Comparison of ENCODE assay signal across 16 cellular contexts in genomic region chr12:69334138-69334537, GRCh38. TPM values are rescaled to one million over a fixed set of nuclear protein-coding genes. Genes with fewer than 3 reads are reported as not detected.
"Had no signal": no experiment of that assay in that cellular context is flagged by ENCODE, and none has a peak within 500 bp of the region (broad histone marks: within the 10 kb centered on the region; RNA-seq: fewer than 3 reads in every experiment).

No MANE protein-coding gene starts in this region.

- H3K4me1 ChIP-seq: ascending aorta, breast epithelium had no signal

- H3K4me3 ChIP-seq: ascending aorta, breast epithelium, lower lobe of right lung had no signal

- DNase-seq: activated CD4-positive, CD25-positive, alpha-beta regulatory T cell treated with anti-CD3 and anti-CD28 coated beads, Interleukin-2, amount 50 U/mL, for 72 hours; activated CD8-positive, alpha-beta memory T cell treated with anti-CD3 and anti-CD28 coated beads for 24 hours; head of caudate nucleus; left colon; lower lobe of right lung; stimulated activated naive CD8-positive, alpha-beta T cell treated with anti-CD3 and anti-CD28 coated beads, Interleukin-15, Interleukin-2, amounts not matched to agents 100 U/mL and 50 U/mL, for 24 hours; T1000; trophoblast cell had no signal

- H3K36me3 ChIP-seq: ascending aorta, breast epithelium, lower lobe of right lung had no signal

- H3K4me3 Mint-ChIP-seq: neural crest cell had no signal

- H3K9me3 ChIP-seq: ascending aorta, breast epithelium, lower lobe of right lung had no signal

- ATAC-seq: left colon; lower lobe of right lung; sciatic nerve; stimulated activated naive CD8-positive, alpha-beta T cell treated with anti-CD3 and anti-CD28 coated beads, Interleukin-15, Interleukin-2, amounts not matched to agents 100 U/mL and 50 U/mL, for 24 hours had no signal

- H3K9me3 Mint-ChIP-seq: neural crest cell had no signal

- H3K27ac ChIP-seq: ascending aorta, breast epithelium, lower lobe of right lung had no signal

- H3K27me3 ChIP-seq: ascending aorta, breast epithelium had no signal

RNA-seq across cellular contexts. Expression of gene LYZ, which starts 14.0 kb away (rescaled TPM):
- total RNA-seq: chondrocyte, dermis microvascular lymphatic vessel endothelial cell, epithelial cell of proximal tubule, pulmonary artery endothelial cell had no signal
